In the genomic region with DNA sequence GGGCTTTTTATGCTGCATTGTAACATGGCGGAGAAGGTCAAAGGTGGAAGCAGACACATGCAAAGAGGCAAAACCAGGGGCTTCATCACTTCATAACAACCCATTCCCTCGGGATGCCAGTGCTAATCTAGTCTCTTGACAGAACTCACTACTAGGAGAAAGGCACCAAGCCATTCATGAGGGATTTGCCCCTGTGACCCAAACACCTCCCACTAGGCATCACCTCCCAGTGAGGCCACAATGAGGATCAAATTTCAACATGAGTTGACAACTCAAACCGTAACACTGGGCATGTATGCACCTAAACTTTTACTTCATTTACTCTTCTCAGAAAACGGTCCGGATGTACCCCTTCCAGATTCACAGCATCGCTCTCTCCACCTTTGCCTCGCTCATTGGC, we compare ENCODE assay signal across 22 cellular contexts.
"Had no signal": no experiment of that assay in that cellular context is flagged by ENCODE, and none has a peak within 500 bp of the region (broad histone marks: within the 10 kb centered on the region; RNA-seq: fewer than 3 reads in every experiment).

No MANE protein-coding gene starts in this region.

- DNase-seq: activated CD4-positive, alpha-beta T cell treated with anti-CD3 and anti-CD28 coated beads, Interleukin-2, amount 50 U/mL, for 1 hour; activated effector memory CD4-positive, alpha-beta T cell treated with anti-CD3 and anti-CD28 coated beads, Interleukin-2, amount 50 U/mL, for 16 hours; activated naive CD4-positive, alpha-beta T cell treated with anti-CD3 and anti-CD28 coated beads, Interleukin-2, amount 50 U/mL, for 16 hours; activated T-cell treated with anti-CD3 and anti-CD28 coated beads for 4 hours; dermis blood vessel endothelial cell; effector CD4-positive, alpha-beta T cell; esophagus squamous epithelium; foreskin melanocyte; left ventricle myocardium inferior; nucleus accumbens; spleen; SW 1271; T1000; trophoblast cell had no signal

- H3K9me3 ChIP-seq: esophagus squamous epithelium, left ventricle myocardium inferior, right atrium auricular region, spleen, thoracic aorta had no signal

- H3K4me3 Mint-ChIP-seq: activated T-helper 1 cell treated with anti-CD3 and anti-CD28 coated beads, Interleukin-12 subunit alpha, Interleukin-12 subunit beta, Interleukin-2, Interleukin-4 antibody, amounts not matched to agents 30 ng/mL and 10 ng/mL and 1 ng/mL, durations not matched to agents 14 hours and 24 hours and 36 hours; nephron; stimulated activated naive CD8-positive, alpha-beta T cell treated with anti-CD3 and anti-CD28 coated beads, Interleukin-15, Interleukin-2, amounts not matched to agents 100 ng/mL and 50 ng/mL, for 24 hours; T-helper 1 cell treated with Interleukin-12 subunit alpha and Interleukin-12 subunit beta and Interleukin-4 antibody, amounts not matched to agents 30 μg/mL and 1 μg/mL, for 36 hours had no signal

- H3K27ac ChIP-seq: epithelial cell of prostate, esophagus squamous epithelium, left ventricle myocardium inferior, right atrium auricular region, spleen, thoracic aorta had no signal

- H3K27ac Mint-ChIP-seq: activated T-helper 1 cell treated with anti-CD3 and anti-CD28 coated beads, Interleukin-12 subunit alpha, Interleukin-12 subunit beta, Interleukin-2, Interleukin-4 antibody, amounts not matched to agents 30 ng/mL and 10 ng/mL and 1 ng/mL, durations not matched to agents 14 hours and 24 hours and 36 hours; nephron; stimulated activated naive CD8-positive, alpha-beta T cell treated with anti-CD3 and anti-CD28 coated beads, Interleukin-15, Interleukin-2, amounts not matched to agents 100 ng/mL and 50 ng/mL, for 24 hours; T-helper 1 cell treated with Interleukin-12 subunit alpha and Interleukin-12 subunit beta and Interleukin-4 antibody, amounts not matched to agents 30 μg/mL and 1 μg/mL, for 36 hours had no signal

- H3K9me3 Mint-ChIP-seq: activated T-helper 1 cell treated with anti-CD3 and anti-CD28 coated beads, Interleukin-12 subunit alpha, Interleukin-12 subunit beta, Interleukin-2, Interleukin-4 antibody, amounts not matched to agents 30 ng/mL and 10 ng/mL and 1 ng/mL, durations not matched to agents 14 hours and 24 hours and 36 hours; nephron; stimulated activated naive CD8-positive, alpha-beta T cell treated with anti-CD3 and anti-CD28 coated beads, Interleukin-15, Interleukin-2, amounts not matched to agents 100 ng/mL and 50 ng/mL, for 24 hours; T-helper 1 cell treated with Interleukin-12 subunit alpha and Interleukin-12 subunit beta and Interleukin-4 antibody, amounts not matched to agents 30 μg/mL and 1 μg/mL, for 36 hours had no signal

- H3K27me3 Mint-ChIP-seq: stimulated activated naive CD8-positive, alpha-beta T cell treated with anti-CD3 and anti-CD28 coated beads, Interleukin-15, Interleukin-2, amounts not matched to agents 100 ng/mL and 50 ng/mL, for 24 hours had no signal

- H3K4me3 ChIP-seq: esophagus squamous epithelium, left ventricle myocardium inferior, lung, right atrium auricular region, spleen, thoracic aorta had no signal

- H3K27me3 ChIP-seq: esophagus squamous epithelium, right atrium auricular region, spleen had no signal
